ENCODE assay signal across 8 cellular contexts in genomic region chr7:152434511-152435383, GRCh38. TPM values are rescaled to one million over a fixed set of nuclear protein-coding genes. Genes with fewer than 3 reads are reported as not detected.
DNase-seq lines count a peak whose midpoint lies in the region; ATAC-seq and TF ChIP-seq lines count a peak whose summit lies in the region.
"Not testable (repeated sequence)": the region's sequence is repeated elsewhere in the genome, so short reads cannot be mapped to it uniquely, and the experiment has no call there.

No MANE protein-coding gene starts in this region.

- H3K27me3 Mint-ChIP-seq in natural killer cell (ENCODE audit: low read depth in 2 of 2); stimulated activated memory B cell treated with anti-CD40 and anti-IgM and Interleukin-4, amounts not matched to agents 10 μg/mL and 1 μg/mL and 100 μg/mL, for 72 hours: not testable (repeated sequence)

- DNase-seq in COLO668 (lab: John Stamatoyannopoulos, UW; ENCODE audit: unreplicated experiment) (peak; percentile 47), UCSD-AML1 (lab: John Stamatoyannopoulos, UW; ENCODE audit: unreplicated experiment) (peak; percentile 31), ascending aorta (ENCODE audit: low spot score in 2 of 2) (peak in 1 of 2 donors; percentile 70), head of caudate nucleus (peak in 36 of 42 donors; percentile 5 to 57 (median 32)), natural killer cell (peak; percentile 38)
- DNase-seq in LNCaP clone FGC (ENCODE audit: low read depth), result not testable (repeated sequence)

- H3K27ac Mint-ChIP-seq in natural killer cell, result peak overlapping the region; percentile 89 to 90
- H3K27ac Mint-ChIP-seq in stimulated activated memory B cell treated with anti-CD40 and anti-IgM and Interleukin-4, amounts not matched to agents 10 μg/mL and 1 μg/mL and 100 μg/mL, for 72 hours, result peak overlapping the region; percentile 90

- not testable (repeated sequence) for H3K9me3 Mint-ChIP-seq in natural killer cell; stimulated activated memory B cell treated with anti-CD40 and anti-IgM and Interleukin-4, amounts not matched to agents 10 μg/mL and 1 μg/mL and 100 μg/mL, for 72 hours

- H3K36me3 Mint-ChIP-seq in natural killer cell; stimulated activated memory B cell treated with anti-CD40 and anti-IgM and Interleukin-4, amounts not matched to agents 10 μg/mL and 1 μg/mL and 100 μg/mL, for 72 hours: not testable (repeated sequence)

- not testable (repeated sequence) for TF ChIP-seq CTCF in LNCaP clone FGC (IDR thresholded peaks at IDR 0.05; ENCODE audit: control insufficient read depth, extremely low read depth, insufficient read depth); ascending aorta (IDR thresholded peaks at IDR 0.05); natural killer cell (IDR thresholded peaks at IDR 0.05)

- intact Hi-C loops in ascending aorta (cut with DNase I), result loop anchor here (5.0 to 10.0 kb wide), 2 partner anchors 92 to 240 kb away; partner anchors contain the start of gene XRCC2
- intact Hi-C loops in head of caudate nucleus (cut with DNase I), result not testable (repeated sequence)
- intact Hi-C loops in natural killer cell (cut with micrococcal nuclease), result loop anchor here (2.0 kb wide), 1 partner anchor 98 kb away; no protein-coding TSS in a partner anchor

- H3K4me1 ChIP-seq in ascending aorta, result peaks cover 4 to 28% of the 10 kb centered on the region in 2 donors

- peak overlapping the region; percentile 77 for H3K4me3 ChIP-seq in LNCaP clone FGC (ENCODE audit: low read depth, low read length)
- peak overlapping the region; percentile 91 for H3K4me3 ChIP-seq in ascending aorta

- not testable (repeated sequence) for H3K27me3 ChIP-seq in ascending aorta

- not testable (repeated sequence) for H3K36me3 ChIP-seq in ascending aorta

- not testable (repeated sequence) for H3K9me3 ChIP-seq in ascending aorta

- peak; percentile 28 for ATAC-seq in GM21786 (IDR thresholded peaks at IDR 0.05; ENCODE audit: unreplicated experiment)
- ATAC-seq in natural killer cell, result peak in 1 of 3 donors; percentile 8
- peak; percentile 35 for ATAC-seq in stimulated activated memory B cell treated with anti-CD40 and anti-IgM and Interleukin-4, amounts not matched to agents 10 μg/mL and 1 μg/mL and 100 μg/mL, for 72 hours

- H3K4me3 Mint-ChIP-seq in natural killer cell, result peak overlapping the region; percentile 93
- peak overlapping the region; percentile 93 for H3K4me3 Mint-ChIP-seq in stimulated activated memory B cell treated with anti-CD40 and anti-IgM and Interleukin-4, amounts not matched to agents 10 μg/mL and 1 μg/mL and 100 μg/mL, for 72 hours

- peak overlapping the region; percentile 88 to 99 for H3K27ac ChIP-seq in ascending aorta

- peaks cover 33 to 34% of the 10 kb centered on the region in 2 donors for H3K4me1 Mint-ChIP-seq in natural killer cell
- peaks cover 37% of the 10 kb centered on the region for H3K4me1 Mint-ChIP-seq in stimulated activated memory B cell treated with anti-CD40 and anti-IgM and Interleukin-4, amounts not matched to agents 10 μg/mL and 1 μg/mL and 100 μg/mL, for 72 hours

RNA-seq across cellular contexts. Expression of gene KMT2C, which starts 1.1 kb away (rescaled TPM):
- 36.0 TPM for total RNA-seq in ascending aorta
- total RNA-seq in natural killer cell, result 100 to 1,000 TPM; 159 to 177 (median 167) TPM
